ENCODE assay signal across 1 cellular context in the genomic region with DNA sequence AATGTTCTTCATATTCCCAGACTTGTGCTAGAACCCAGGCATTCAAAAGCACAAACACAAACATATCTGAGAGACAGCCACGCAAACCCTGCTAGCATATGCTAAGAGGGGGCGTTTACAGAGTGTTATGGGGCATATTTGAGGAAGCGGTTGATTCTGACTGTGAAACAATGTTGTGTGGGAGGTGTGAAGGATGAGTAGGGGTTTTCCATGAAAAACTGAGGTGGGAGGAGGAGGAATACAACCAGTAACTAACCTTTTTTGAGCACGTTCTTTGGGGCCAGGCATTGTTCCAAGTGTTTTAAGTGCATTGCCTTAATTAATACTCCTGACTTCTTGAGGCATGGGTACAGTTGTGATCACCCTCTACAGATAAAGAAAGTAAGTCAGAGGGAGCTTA.
A peak's percentile ranks its signal among the peaks of the same experiment; 100 is the strongest.
TF ChIP-seq lines count a peak whose summit lies in the region.

No MANE protein-coding gene starts in this region.

TF ChIP-seq in GM12878, 131 proteins besides CTCF, POLR2A, EP300 and RAD21 (continued from another document):
- TF ChIP-seq, protein P1, sequence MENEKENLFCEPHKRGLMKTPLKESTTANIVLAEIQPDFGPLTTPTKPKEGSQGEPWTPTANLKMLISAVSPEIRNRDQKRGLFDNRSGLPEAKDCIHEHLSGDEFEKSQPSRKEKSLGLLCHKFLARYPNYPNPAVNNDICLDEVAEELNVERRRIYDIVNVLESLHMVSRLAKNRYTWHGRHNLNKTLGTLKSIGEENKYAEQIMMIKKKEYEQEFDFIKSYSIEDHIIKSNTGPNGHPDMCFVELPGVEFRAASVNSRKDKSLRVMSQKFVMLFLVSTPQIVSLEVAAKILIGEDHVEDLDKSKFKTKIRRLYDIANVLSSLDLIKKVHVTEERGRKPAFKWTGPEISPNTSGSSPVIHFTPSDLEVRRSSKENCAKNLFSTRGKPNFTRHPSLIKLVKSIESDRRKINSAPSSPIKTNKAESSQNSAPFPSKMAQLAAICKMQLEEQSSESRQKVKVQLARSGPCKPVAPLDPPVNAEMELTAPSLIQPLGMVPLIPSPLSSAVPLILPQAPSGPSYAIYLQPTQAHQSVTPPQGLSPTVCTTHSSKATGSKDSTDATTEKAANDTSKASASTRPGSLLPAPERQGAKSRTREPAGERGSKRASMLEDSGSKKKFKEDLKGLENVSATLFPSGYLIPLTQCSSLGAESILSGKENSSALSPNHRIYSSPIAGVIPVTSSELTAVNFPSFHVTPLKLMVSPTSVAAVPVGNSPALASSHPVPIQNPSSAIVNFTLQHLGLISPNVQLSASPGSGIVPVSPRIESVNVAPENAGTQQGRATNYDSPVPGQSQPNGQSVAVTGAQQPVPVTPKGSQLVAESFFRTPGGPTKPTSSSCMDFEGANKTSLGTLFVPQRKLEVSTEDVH (IDR thresholded peaks at IDR 0.05; ENCODE audit: low read depth, partially characterized antibody), result no peak
- TF ChIP-seq NBN (IDR thresholded peaks at IDR 0.05), result 0 out of 2 replicates have a peak, but pooled peaks have one; percentile 15
- TF ChIP-seq, protein P2, sequence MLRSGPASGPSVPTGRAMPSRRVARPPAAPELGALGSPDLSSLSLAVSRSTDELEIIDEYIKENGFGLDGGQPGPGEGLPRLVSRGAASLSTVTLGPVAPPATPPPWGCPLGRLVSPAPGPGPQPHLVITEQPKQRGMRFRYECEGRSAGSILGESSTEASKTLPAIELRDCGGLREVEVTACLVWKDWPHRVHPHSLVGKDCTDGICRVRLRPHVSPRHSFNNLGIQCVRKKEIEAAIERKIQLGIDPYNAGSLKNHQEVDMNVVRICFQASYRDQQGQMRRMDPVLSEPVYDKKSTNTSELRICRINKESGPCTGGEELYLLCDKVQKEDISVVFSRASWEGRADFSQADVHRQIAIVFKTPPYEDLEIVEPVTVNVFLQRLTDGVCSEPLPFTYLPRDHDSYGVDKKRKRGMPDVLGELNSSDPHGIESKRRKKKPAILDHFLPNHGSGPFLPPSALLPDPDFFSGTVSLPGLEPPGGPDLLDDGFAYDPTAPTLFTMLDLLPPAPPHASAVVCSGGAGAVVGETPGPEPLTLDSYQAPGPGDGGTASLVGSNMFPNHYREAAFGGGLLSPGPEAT (IDR thresholded peaks at IDR 0.05; ENCODE audit: low read depth), result peak; percentile 76
- no peak for TF ChIP-seq ATF7 (IDR thresholded peaks at IDR 0.05; ENCODE audit: low read depth)
- no peak for TF ChIP-seq TBL1XR1 (IDR thresholded peaks at IDR 0.05; ENCODE audit: low read depth, low read length)
- peak in 1 of 2 experiments; percentile 35; a peak in 1 of 4 replicates for TF ChIP-seq BHLHE40 (IDR thresholded peaks at IDR 0.05; ENCODE audit: borderline replicate concordance in 1 of 2, low read depth in 2 of 2, low read length in 1 of 2)
- TF ChIP-seq CHD2 (IDR thresholded peaks at IDR 0.05; ENCODE audit: borderline replicate concordance, low read depth, low read length), result no peak
- peak; percentile 64; the same call in 1 of the 2 replicates for TF ChIP-seq DPF2 (IDR thresholded peaks at IDR 0.05)
- TF ChIP-seq HCFC1 (IDR thresholded peaks at IDR 0.05; ENCODE audit: low read length), result no peak
- no peak for TF ChIP-seq HDAC2 (IDR thresholded peaks at IDR 0.05)
- TF ChIP-seq IKZF2 (IDR thresholded peaks at IDR 0.05), result peak; percentile 61 to 88; a peak in 2 of 4 replicates
- TF ChIP-seq, protein P3, sequence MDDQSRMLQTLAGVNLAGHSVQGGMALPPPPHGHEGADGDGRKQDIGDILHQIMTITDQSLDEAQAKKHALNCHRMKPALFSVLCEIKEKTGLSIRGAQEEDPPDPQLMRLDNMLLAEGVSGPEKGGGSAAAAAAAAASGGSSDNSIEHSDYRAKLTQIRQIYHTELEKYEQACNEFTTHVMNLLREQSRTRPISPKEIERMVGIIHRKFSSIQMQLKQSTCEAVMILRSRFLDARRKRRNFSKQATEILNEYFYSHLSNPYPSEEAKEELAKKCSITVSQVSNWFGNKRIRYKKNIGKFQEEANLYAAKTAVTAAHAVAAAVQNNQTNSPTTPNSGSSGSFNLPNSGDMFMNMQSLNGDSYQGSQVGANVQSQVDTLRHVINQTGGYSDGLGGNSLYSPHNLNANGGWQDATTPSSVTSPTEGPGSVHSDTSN (IDR thresholded peaks at IDR 0.05; ENCODE audit: insufficient replicate concordance, low read depth, low read length), result no peak
- TF ChIP-seq, protein P4, sequence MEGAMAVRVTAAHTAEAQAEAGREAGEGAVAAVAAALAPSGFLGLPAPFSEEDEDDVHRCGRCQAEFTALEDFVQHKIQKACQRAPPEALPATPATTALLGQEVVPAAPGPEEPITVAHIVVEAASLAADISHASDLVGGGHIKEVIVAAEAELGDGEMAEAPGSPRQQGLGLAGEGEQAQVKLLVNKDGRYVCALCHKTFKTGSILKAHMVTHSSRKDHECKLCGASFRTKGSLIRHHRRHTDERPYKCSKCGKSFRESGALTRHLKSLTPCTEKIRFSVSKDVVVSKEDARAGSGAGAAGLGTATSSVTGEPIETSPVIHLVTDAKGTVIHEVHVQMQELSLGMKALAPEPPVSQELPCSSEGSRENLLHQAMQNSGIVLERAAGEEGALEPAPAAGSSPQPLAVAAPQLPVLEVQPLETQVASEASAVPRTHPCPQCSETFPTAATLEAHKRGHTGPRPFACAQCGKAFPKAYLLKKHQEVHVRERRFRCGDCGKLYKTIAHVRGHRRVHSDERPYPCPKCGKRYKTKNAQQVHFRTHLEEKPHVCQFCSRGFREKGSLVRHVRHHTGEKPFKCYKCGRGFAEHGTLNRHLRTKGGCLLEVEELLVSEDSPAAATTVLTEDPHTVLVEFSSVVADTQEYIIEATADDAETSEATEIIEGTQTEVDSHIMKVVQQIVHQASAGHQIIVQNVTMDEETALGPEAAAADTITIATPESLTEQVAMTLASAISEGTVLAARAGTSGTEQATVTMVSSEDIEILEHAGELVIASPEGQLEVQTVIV (IDR thresholded peaks at IDR 0.05; ENCODE audit: borderline replicate concordance, partially characterized antibody), result no peak
- peak; percentile 85 for TF ChIP-seq IKZF1 (conservative IDR thresholded peaks at IDR 0.05)
